Comparison of ENCODE assay signal across 23 cellular contexts in the genomic region with DNA sequence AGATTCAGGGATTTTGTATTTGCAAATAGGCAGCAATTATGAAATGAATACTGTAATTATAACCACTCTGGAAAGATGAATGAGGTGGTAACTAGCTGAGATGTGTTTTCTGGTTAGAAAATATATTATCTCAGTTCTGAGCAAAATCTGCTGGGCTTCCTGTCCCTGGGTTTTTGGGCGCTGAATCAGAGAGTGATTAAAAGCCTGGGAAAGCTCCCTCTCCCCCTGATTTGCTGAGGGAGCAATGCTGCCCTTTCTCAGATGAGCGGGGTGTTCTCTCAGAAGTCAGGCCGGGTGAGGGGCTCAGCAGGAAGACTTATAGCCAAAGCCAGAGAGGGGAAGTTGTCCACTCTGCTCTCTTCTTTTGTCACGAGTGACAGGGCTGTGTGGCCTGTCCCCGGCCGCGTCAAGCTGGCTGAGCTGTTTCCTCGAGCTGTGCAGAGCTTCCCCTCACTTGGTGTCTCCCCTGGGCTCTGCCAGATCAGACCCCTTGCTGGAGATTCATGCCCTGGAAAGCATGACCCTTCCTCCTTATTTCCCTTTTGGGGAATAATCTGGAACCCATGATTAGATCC. TPM values are rescaled to one million over a fixed set of nuclear protein-coding genes. Genes with fewer than 3 reads are reported as not detected.
DNase-seq lines count a peak whose midpoint lies in the region; ATAC-seq and TF ChIP-seq lines count a peak whose summit lies in the region.
"Had no signal": no experiment of that assay in that cellular context is flagged by ENCODE, and none has a peak within 500 bp of the region (broad histone marks: within the 10 kb centered on the region; RNA-seq: fewer than 3 reads in every experiment).

No MANE protein-coding gene starts in this region.

- peak; percentile 67 for ATAC-seq in IMR-90 (ENCODE audit: low read depth)
- ATAC-seq in naive thymus-derived CD8-positive, alpha-beta T cell = no peak
- ATAC-seq in GM21717 (IDR thresholded peaks at IDR 0.05; ENCODE audit: unreplicated experiment) = no peak
- ATAC-seq: right lobe of liver had no signal

- TF ChIP-seq CTCF in CD14-positive monocyte (IDR thresholded peaks at IDR 0.05) (no peak), IMR-90 (conservative IDR thresholded peaks at IDR 0.05; ENCODE audit: low read depth, low read length) (no peak), GM10266 (IDR thresholded peaks at IDR 0.05; ENCODE audit: control insufficient read depth, insufficient read depth, low read depth, missing control alignments) (no peak)

- H3K9me3 ChIP-seq in IMR-90 (ENCODE audit: control insufficient read depth, insufficient read depth, low read length) = no peaks in the 10 kb centered on the region
- H3K9me3 ChIP-seq: right lobe of liver had no signal

- no peak overlapping the region for H3K56ac ChIP-seq in IMR-90 (ENCODE audit: extremely low read depth, insufficient read depth, low read length)

- no peaks in the 10 kb centered on the region for H3K27me3 ChIP-seq in IMR-90 (ENCODE audit: control insufficient read depth, insufficient read depth, low read length)
- H3K27me3 ChIP-seq: dorsolateral prefrontal cortex, right lobe of liver had no signal

- no peaks in the 10 kb centered on the region for H3K79me1 ChIP-seq in IMR-90 (ENCODE audit: low read depth in 1 of 2, low read length in 2 of 2)

- H3K4me1 Mint-ChIP-seq in CD14-positive monocyte = no peaks in the 10 kb centered on the region
- no peaks in the 10 kb centered on the region for H3K4me1 Mint-ChIP-seq in naive thymus-derived CD8-positive, alpha-beta T cell
- H3K4me1 Mint-ChIP-seq: activated naive CD4-positive, alpha-beta T cell treated with anti-CD3 and anti-CD28 coated beads, Interleukin-2, amount 10 ng/mL, durations not matched to agents 7 days and 5 days had no signal

- H3K4ac ChIP-seq in IMR-90 (ENCODE audit: low read depth, low read length) = no peak overlapping the region

- H4K8ac ChIP-seq in IMR-90 (ENCODE audit: low read depth in 2 of 2, low read length in 2 of 2) = peak overlapping the region in 1 of 2 experiments; percentile 33; a peak in 1 of 4 replicates

- no peaks in the 10 kb centered on the region for H3K9me1 ChIP-seq in IMR-90 (ENCODE audit: insufficient read depth, low read length)

- H3K23ac ChIP-seq in IMR-90 (ENCODE audit: low read depth, low read length) = no peak overlapping the region

- H3K4me3 Mint-ChIP-seq in CD14-positive monocyte = no peak overlapping the region
- H3K4me3 Mint-ChIP-seq in naive thymus-derived CD8-positive, alpha-beta T cell = no peak overlapping the region
- H3K4me3 Mint-ChIP-seq: activated naive CD4-positive, alpha-beta T cell treated with anti-CD3 and anti-CD28 coated beads, Interleukin-2, amount 10 ng/mL, durations not matched to agents 7 days and 5 days had no signal

- H4K91ac ChIP-seq in IMR-90 (ENCODE audit: insufficient read depth, low read depth, low read length) = 0 out of 2 replicates have a peak overlapping the region, but pooled peaks have one; percentile 47

- no peaks in the 10 kb centered on the region for H3K36me3 Mint-ChIP-seq in CD14-positive monocyte
- no peaks in the 10 kb centered on the region for H3K36me3 Mint-ChIP-seq in naive thymus-derived CD8-positive, alpha-beta T cell
- H3K36me3 Mint-ChIP-seq: activated naive CD4-positive, alpha-beta T cell treated with anti-CD3 and anti-CD28 coated beads, Interleukin-2, amount 10 ng/mL, durations not matched to agents 7 days and 5 days had no signal

- intact Hi-C loops in CD14-positive monocyte (cut with micrococcal nuclease) = no loop called here
- intact Hi-C loops in IMR-90 (cut with micrococcal nuclease) = no loop called here

- BruUV-seq in IMR-90 (replicated peaks; lab: Mats Ljungman, UMichigan) = no TSS peak

- peak overlapping the region; percentile 81 for H2AFZ ChIP-seq in IMR-90 (replicated peaks; ENCODE audit: low read length, poor library complexity)

- no peak overlapping the region for H3K4me2 ChIP-seq in IMR-90 (ENCODE audit: low read depth, low read length)

- H3K27me3 Mint-ChIP-seq in CD14-positive monocyte (ENCODE audit: low read depth in 3 of 3) = peaks cover 22 to 23% (median 23%) of the 10 kb centered on the region in 3 donors
- peaks cover 0 to 6% (median 0%) of the 10 kb centered on the region in 5 donors for H3K27me3 Mint-ChIP-seq in naive thymus-derived CD8-positive, alpha-beta T cell

- H2BK15ac ChIP-seq in IMR-90 (ENCODE audit: low read depth, low read length) = no peak overlapping the region

- CTCF ChIA-PET in IMR-90 (lab: Yijun Ruan, JAX) = no interaction called here

- H3K36me3 ChIP-seq in IMR-90 (ENCODE audit: control insufficient read depth, insufficient read depth, low read length) = peaks cover 3% of the 10 kb centered on the region; the same call in 1 of the 2 replicates
- H3K36me3 ChIP-seq: right lobe of liver had no signal

- WGBS in IMR-90 (ENCODE audit: extremely low coverage in 2 of 2, insufficient read length in 1 of 2), 2 experiments = 40% methylated on average over 3 of the region's 8 CpGs; no CpG with 5 or more reads in 1 of the 2 experiments

- POLR2A ChIA-PET in IMR-90 (lab: Charles Lee; ENCODE audit: unreplicated experiment) = no interaction called here
- POLR2A ChIA-PET in naive thymus-derived CD8-positive, alpha-beta T cell (lab: Charles Lee) = no interaction called here

- H2AK9ac ChIP-seq in IMR-90 (replicated peaks; ENCODE audit: low read depth, low read length, poor library complexity) = no peak overlapping the region

- no peak for TF ChIP-seq RAD21 in IMR-90 (IDR thresholded peaks at IDR 0.05; ENCODE audit: low read length)

- no peak overlapping the region for H3K27ac ChIP-seq in IMR-90 (ENCODE audit: insufficient read depth, low read length)
- H3K27ac ChIP-seq: dorsolateral prefrontal cortex, right lobe of liver, VCaP had no signal

- peaks cover 2% of the 10 kb centered on the region for H4K20me1 ChIP-seq in IMR-90 (ENCODE audit: insufficient read depth, low read length)

- no peak overlapping the region for H3K4me3 ChIP-seq in IMR-90 (ENCODE audit: insufficient read depth, low read depth, low read length)
- H3K4me3 ChIP-seq: dorsolateral prefrontal cortex, right lobe of liver had no signal

- no peak overlapping the region for H3K14ac ChIP-seq in IMR-90 (replicated peaks; ENCODE audit: low read depth, low read length)

- peaks cover 0 to under 1% (median 0%) of the 10 kb centered on the region in 7 donors for H3K9me3 Mint-ChIP-seq in CD14-positive monocyte
- no peaks in the 10 kb centered on the region for H3K9me3 Mint-ChIP-seq in naive thymus-derived CD8-positive, alpha-beta T cell
- H3K9me3 Mint-ChIP-seq: activated naive CD4-positive, alpha-beta T cell treated with anti-CD3 and anti-CD28 coated beads, Interleukin-2, amount 10 ng/mL, durations not matched to agents 7 days and 5 days had no signal

- no peak overlapping the region for H3K9ac ChIP-seq in IMR-90 (ENCODE audit: low read depth, low read length)

- no peak for TF ChIP-seq POLR2A in IMR-90 (IDR thresholded peaks at IDR 0.05; ENCODE audit: low read depth, low read length)

- no peak overlapping the region for H2BK120ac ChIP-seq in IMR-90 (ENCODE audit: low read depth, low read length)

- H3K18ac ChIP-seq in IMR-90 (ENCODE audit: low read depth, low read length) = no peak overlapping the region; the same call in 1 of the 2 replicates

- in situ Hi-C loops in IMR-90 (cut with MboI; ENCODE audit: low sequenced_read_pairs) = no loop called here

- H2AK5ac ChIP-seq in IMR-90 (ENCODE audit: low read depth, low read length) = no peak overlapping the region

- dilution Hi-C loops in IMR-90 (cut with HindIII; ENCODE audit: low sequenced_read_pairs, unreplicated experiment) = no loop called here

- no peak overlapping the region for H2BK20ac ChIP-seq in IMR-90 (ENCODE audit: low read depth, low read length)

- H3K4me1 ChIP-seq in IMR-90 (ENCODE audit: control insufficient read depth, insufficient read depth, low read length) = peaks cover 11% of the 10 kb centered on the region
- H3K4me1 ChIP-seq: right lobe of liver had no signal

- no peak overlapping the region for H3K27ac Mint-ChIP-seq in CD14-positive monocyte
- H3K27ac Mint-ChIP-seq in naive thymus-derived CD8-positive, alpha-beta T cell = no peak overlapping the region
- H3K27ac Mint-ChIP-seq: activated naive CD4-positive, alpha-beta T cell treated with anti-CD3 and anti-CD28 coated beads, Interleukin-2, amount 10 ng/mL, durations not matched to agents 7 days and 5 days had no signal

- no peak overlapping the region for H4K5ac ChIP-seq in IMR-90 (ENCODE audit: low read depth, low read length)

- DNase-seq in CD14-positive monocyte (ENCODE audit: low spot score) = peak; percentile 10
- peak; percentile 39 for DNase-seq in IMR-90
- peak; percentile 20 for DNase-seq in astrocyte of the hippocampus (ENCODE audit: low read depth, low spot score)
- peak; percentile 4 for DNase-seq in medulla oblongata (ENCODE audit: extremely low spot score)
- DNase-seq in GM10266 (ENCODE audit: extremely low spot score) = no peak
- DNase-seq in naive thymus-derived CD8-positive, alpha-beta T cell = no peak
- DNase-seq in NCI-H1417 treated with DMSO at 0.1 percent for 48 hours (lab: John Stamatoyannopoulos, UW) = no peak
- DNase-seq: activated CD4-positive, alpha-beta T cell treated with anti-CD3 and anti-CD28 coated beads, Interleukin-2, amount 50 U/mL, for 4 hours; activated naive CD4-positive, alpha-beta T cell treated with anti-CD3 and anti-CD28 coated beads, Interleukin-2, amount 10 ng/mL, durations not matched to agents 7 days and 5 days; activated T-cell treated with anti-CD3 and anti-CD28 coated beads for 4 hours; DND-41; H7; NCI-H187 treated with DMSO at 0.1 percent for 48 hours; NCI-H446; occipital lobe; SHP77 treated with DMSO at 0.1 percent for 48 hours; stimulated activated CD4-positive, alpha-beta T cell treated with anti-CD3 and anti-CD28 coated beads, Interleukin-4, amount 100 ng/mL, for 1 hour; T-helper 1 cell had no signal

- no peak overlapping the region for H2BK5ac ChIP-seq in IMR-90 (ENCODE audit: low read depth, low read length, poor library complexity, severe bottlenecking)

TF ChIP-seq in IMR-90, 13 proteins besides CTCF, POLR2A, EP300 and RAD21:
- TF ChIP-seq BHLHE40 (IDR thresholded peaks at IDR 0.05; ENCODE audit: low read depth, low read length) (no peak), MAFK (IDR thresholded peaks at IDR 0.05; ENCODE audit: low read depth, low read length) (peak; percentile 30; the same call in 1 of the 2 replicates)

RNA-seq across cellular contexts. Expression of a gene that starts 39.8 kb away (rescaled TPM):
- polyA plus RNA-seq in CD14-positive monocyte (not detected), IMR-90 (2012; rRNA removed) (29.8 and 41.9 TPM in 2 replicates)
- total RNA-seq in IMR-90 (2012; rRNA removed) = 10.3 and 10.4 TPM in 2 replicates
- 29.9 and 83.6 TPM in 2 replicates for polyA plus RNA-seq in IMR-90 (2012; cell fraction: cytosol; rRNA removed)
- 40.5 and 74.0 TPM in 2 replicates for polyA plus RNA-seq in IMR-90 (2012; cell fraction: nucleus; rRNA removed; ENCODE audit: low replicate concordance)
- not detected for total RNA-seq in naive thymus-derived CD8-positive, alpha-beta T cell
- not detected for polyA plus RNA-seq in naive thymus-derived CD8-positive, alpha-beta T cell
- total RNA-seq: H7, liver, occipital lobe, right lobe of liver had no signal

Comparison
In these comparisons a context has a peak if more than half of its experiments do, and no peak if none do; other contexts are left out.
1. DNase-seq: peak in CD14-positive monocyte (single experiment), IMR-90 (single experiment), astrocyte of the hippocampus (single experiment) and medulla oblongata (single experiment); none in GM10266 (single experiment), naive thymus-derived CD8-positive, alpha-beta T cell (0 of 10) and NCI-H1417 treated with DMSO at 0.1 percent for 48 hours (single experiment).
2. RNA of a gene that starts 39.8 kb away (polyA plus RNA-seq): 29.8 to 83.6 TPM in IMR-90; not detected in CD14-positive monocyte and not detected in naive thymus-derived CD8-positive, alpha-beta T cell; every median in the first group is over 10 times any median in the second.